In genomic region chr2:189162566-189162965, GRCh38 we compare ENCODE assay signal across 17 cellular contexts. TPM values are rescaled to one million over a fixed set of nuclear protein-coding genes. Genes with fewer than 3 reads are reported as not detected.
DNase-seq lines count a peak whose midpoint lies in the region; ATAC-seq and TF ChIP-seq lines count a peak whose summit lies in the region.
"Had no signal": no experiment of that assay in that cellular context is flagged by ENCODE, and none has a peak within 500 bp of the region (broad histone marks: within the 10 kb centered on the region; RNA-seq: fewer than 3 reads in every experiment).

No MANE protein-coding gene starts in this region.

- no peaks in the 10 kb centered on the region for H3K9me2 ChIP-seq in GM23248 (ENCODE audit: insufficient read depth)

- no peak overlapping the region for H2BK5ac ChIP-seq in mesendoderm (ENCODE audit: low read length)

- H4K5ac ChIP-seq in mesendoderm (ENCODE audit: low read length) = no peak overlapping the region

- BruUV-seq in Panc1 (replicated peaks; lab: Mats Ljungman, UMichigan) = no TSS peak

- H3K79me2 ChIP-seq in GM23248 (ENCODE audit: insufficient read depth) = peaks cover 96% of the 10 kb centered on the region
- H3K79me2 ChIP-seq in mesendoderm (ENCODE audit: control insufficient read depth, insufficient read depth, low read length) = peaks cover 40% of the 10 kb centered on the region

- no peaks in the 10 kb centered on the region for H3K9me3 ChIP-seq in GM23248 (ENCODE audit: low read depth)
- no peaks in the 10 kb centered on the region for H3K9me3 ChIP-seq in Panc1 (ENCODE audit: control insufficient read depth, insufficient read depth, low read depth, low read length)
- H3K9me3 ChIP-seq in subcutaneous abdominal adipose tissue (ENCODE audit: control insufficient read depth in 5 of 5, low read length in 5 of 5) = no peaks in the 10 kb centered on the region

- H3K36me3 Mint-ChIP-seq in activated T-cell treated with anti-CD3 and anti-CD28 coated beads, Interleukin-2, amount 50 U/mL, for 4 hours (ENCODE audit: insufficient read depth) = no peaks in the 10 kb centered on the region

- in situ Hi-C loops in GM23248 (cut with MboI) = no loop called here
- in situ Hi-C loops in Panc1 (cut with HindIII; ENCODE audit: low pct_unique_long_range_greater_than_20kb, low sequenced_read_pairs) = no loop called here

- H3K36me3 ChIP-seq in GM23248 (ENCODE audit: low read depth) (no peaks in the 10 kb centered on the region), Panc1 (ENCODE audit: control insufficient read depth, insufficient read depth, low read length) (no peaks in the 10 kb centered on the region), mesendoderm (ENCODE audit: control insufficient read depth, insufficient read depth, low read length) (no peaks in the 10 kb centered on the region), subcutaneous abdominal adipose tissue (ENCODE audit: control insufficient read depth in 5 of 5, insufficient read depth in 5 of 5, low read length in 5 of 5) (peaks cover 0 to 3% (median 0%) of the 10 kb centered on the region in 5 donors)

- no peaks in the 10 kb centered on the region for H3K27me3 Mint-ChIP-seq in activated T-cell treated with anti-CD3 and anti-CD28 coated beads, Interleukin-2, amount 50 U/mL, for 4 hours (ENCODE audit: low read depth)

- H3K4ac ChIP-seq in mesendoderm (ENCODE audit: low read depth, low read length) = no peak overlapping the region

- H3K4me3 ChIP-seq in GM23248 (no peak overlapping the region; the same call in 1 of the 2 replicates), Panc1 (ENCODE audit: low read depth in 2 of 2, low read length in 2 of 2) (no peak overlapping the region), mesendoderm (ENCODE audit: low read length) (no peak overlapping the region), subcutaneous abdominal adipose tissue (ENCODE audit: low read depth in 1 of 5, low read length in 5 of 5) (no peak overlapping the region)

- no peak overlapping the region for H3K23ac ChIP-seq in mesendoderm (ENCODE audit: low read length)

- H3K4me1 ChIP-seq in GM23248 (ENCODE audit: insufficient read depth) (peaks cover 85% of the 10 kb centered on the region), Panc1 (ENCODE audit: control insufficient read depth, insufficient read depth, low read length) (peaks cover 74% of the 10 kb centered on the region), mesendoderm (ENCODE audit: control insufficient read depth, low read depth, low read length) (peaks cover 1% of the 10 kb centered on the region), subcutaneous abdominal adipose tissue (ENCODE audit: control insufficient read depth in 5 of 5, insufficient read depth in 5 of 5, low read length in 5 of 5) (peaks cover 0 to 57% (median 26%) of the 10 kb centered on the region in 5 donors)

- CTCF ChIA-PET in Panc1 (lab: Charles Lee) = no interaction called here

- no peak overlapping the region for H4K8ac ChIP-seq in mesendoderm (ENCODE audit: low read depth, low read length)

- no peaks in the 10 kb centered on the region for H3K79me1 ChIP-seq in mesendoderm (ENCODE audit: low read length)

- ATAC-seq in Panc1 = no peak
- no peak for ATAC-seq in activated T-cell treated with anti-CD3 and anti-CD28 coated beads, Interleukin-2, amount 50 U/mL, for 4 hours
- ATAC-seq: HepG2 had no signal

- H3K9ac ChIP-seq in GM23248 (peak overlapping the region; percentile 62; the same call in 1 of the 2 replicates), mesendoderm (ENCODE audit: low read length) (no peak overlapping the region), subcutaneous abdominal adipose tissue (ENCODE audit: low read length in 5 of 5) (no peak overlapping the region)

- H3K27me3 ChIP-seq in GM23248 (replicated peaks; ENCODE audit: insufficient read depth) (no peaks in the 10 kb centered on the region), Panc1 (ENCODE audit: control insufficient read depth, insufficient read depth, low read length) (no peaks in the 10 kb centered on the region), mesendoderm (ENCODE audit: insufficient read depth, low read length, poor library complexity) (no peaks in the 10 kb centered on the region), subcutaneous abdominal adipose tissue (ENCODE audit: control insufficient read depth in 5 of 5, insufficient read depth in 4 of 5, low read length in 5 of 5) (no peaks in the 10 kb centered on the region)

- H3K9me3 Mint-ChIP-seq in activated T-cell treated with anti-CD3 and anti-CD28 coated beads, Interleukin-2, amount 50 U/mL, for 4 hours = no peaks in the 10 kb centered on the region

- H3K4me1 Mint-ChIP-seq in activated T-cell treated with anti-CD3 and anti-CD28 coated beads, Interleukin-2, amount 50 U/mL, for 4 hours (ENCODE audit: low read depth) = no peaks in the 10 kb centered on the region

- no peak overlapping the region for H3K18ac ChIP-seq in mesendoderm (ENCODE audit: low read length)

- H2AFZ ChIP-seq in GM23248 = no peak overlapping the region

- H2BK15ac ChIP-seq in mesendoderm (replicated peaks; ENCODE audit: low read depth) = peak overlapping the region; percentile 57

- no peak overlapping the region for H3K56ac ChIP-seq in mesendoderm (ENCODE audit: low read length)

- no peak for TF ChIP-seq CTCF in Panc1 (IDR thresholded peaks at IDR 0.05)

- H2AK5ac ChIP-seq in mesendoderm (ENCODE audit: low read length) = no peak overlapping the region

- H3K4me3 Mint-ChIP-seq in activated T-cell treated with anti-CD3 and anti-CD28 coated beads, Interleukin-2, amount 50 U/mL, for 4 hours = no peak overlapping the region

- peaks cover 76% of the 10 kb centered on the region for H3F3A ChIP-seq in GM23248 (ENCODE audit: insufficient read depth)

- peak overlapping the region; percentile 26 for H3K4me2 ChIP-seq in GM23248 (ENCODE audit: unreplicated experiment)
- no peak overlapping the region for H3K4me2 ChIP-seq in mesendoderm (ENCODE audit: low read length)

- H3K27ac ChIP-seq in GM23248 = peak overlapping the region; percentile 78
- H3K27ac ChIP-seq in Panc1 (ENCODE audit: low read length) = peak overlapping the region; percentile 86
- H3K27ac ChIP-seq in mesendoderm (ENCODE audit: low read depth, low read length) = no peak overlapping the region
- peak overlapping the region; percentile 76 for H3K27ac ChIP-seq in subcutaneous abdominal adipose tissue (ENCODE audit: low read depth, low read length)

- no peak overlapping the region for H2BK120ac ChIP-seq in mesendoderm (ENCODE audit: low read depth, low read length)

- POLR2A ChIA-PET in Panc1 (lab: Charles Lee) = no interaction called here

- peaks cover 6% of the 10 kb centered on the region; the same call in 1 of the 2 replicates for H4K20me1 ChIP-seq in GM23248 (ENCODE audit: insufficient read depth)

- DNase-seq in GM23248 (no peak), Panc1 (ENCODE audit: low read depth, low spot score) (no peak), mesendoderm (no peak), HT-29 (ENCODE audit: low spot score) (no peak)
- DNase-seq in effector CD8-positive, alpha-beta T cell (lab: John Stamatoyannopoulos, UW) = no peak
- no peak for DNase-seq in activated T-cell treated with anti-CD3 and anti-CD28 coated beads, Interleukin-2, amount 50 U/mL, for 4 hours
- DNase-seq: C1 segment of cervical spinal cord, GOT3, KG1, NCI-H1694 treated with DMSO at 0.1 percent for 48 hours, NCI-H2227 treated with DMSO at 0.1 percent for 48 hours, NCI-H510A treated with DMSO at 0.1 percent for 48 hours, NCI-H82, RPMI8226, SHP77 treated with DMSO at 0.1 percent for 48 hours had no signal

- intact Hi-C loops in Panc1 (cut with micrococcal nuclease; ENCODE audit: unreplicated experiment) = no loop called here

RNA-seq across cellular contexts. Expression of gene COL5A2, which starts 17.0 kb away (rescaled TPM):
- 962 and 974 TPM in 2 replicates for total RNA-seq in GM23248 (2014; rRNA removed; shearing (Covaris generic))
- polyA plus RNA-seq in GM23248 (2016; fragmentation: Nextera tagmentation; extraction: Ambion mirVana) = 248 and 252 TPM in 2 replicates
- total RNA-seq in Panc1 (2021; ENCODE audit: unreplicated experiment) = 144 TPM
- 91.2 TPM for polyA plus RNA-seq in Panc1 (2012; ENCODE audit: insufficient read length)
- polyA plus RNA-seq in mesendoderm (2013, experiment 1 of 2) = 74.1 TPM
- 72.8 TPM for polyA plus RNA-seq in mesendoderm (2013, experiment 2 of 2)
- 0.21 TPM in 1 of 2 replicates, not detected in the other for total RNA-seq in HT-29 (2014; rRNA removed; shearing (Covaris generic))
- 1 to 10 TPM; 2.1 to 9.5 (median 4.4) TPM for total RNA-seq in activated T-cell treated with anti-CD3 and anti-CD28 coated beads, Interleukin-2, amount 50 U/mL, for 4 hours

Comparison
In these comparisons a context has a peak if more than half of its experiments do, and no peak if none do; other contexts are left out.
1. RNA of gene COL5A2, which starts 17.0 kb away (total RNA-seq): 962 to 974 TPM in GM23248 and 144 TPM in Panc1 (single experiment); 2.1 to 9.5 TPM in activated T-cell treated with anti-CD3 and anti-CD28 coated beads, Interleukin-2, amount 50 U/mL, for 4 hours and 0.21 TPM in HT-29; every median in the first group is over 10 times any median in the second.